8 cellular contexts compared by ENCODE assay signal in genomic region chr5:116576043-116576713, GRCh38. TPM values are rescaled to one million over a fixed set of nuclear protein-coding genes. Genes with fewer than 3 reads are reported as not detected.
DNase-seq lines count a peak whose midpoint lies in the region; ATAC-seq and TF ChIP-seq lines count a peak whose summit lies in the region.

No MANE protein-coding gene starts in this region.

- H2AFZ ChIP-seq in GM23248: peak overlapping the region; percentile 62
- peak overlapping the region; percentile 45 for H2AFZ ChIP-seq in neural cell (ENCODE audit: low read depth, low read length)

- no peaks in the 10 kb centered on the region for H3K9me3 ChIP-seq in GM23248 (ENCODE audit: low read depth)
- no peaks in the 10 kb centered on the region for H3K9me3 ChIP-seq in neural cell (ENCODE audit: low read length)
- no peaks in the 10 kb centered on the region for H3K9me3 ChIP-seq in aorta (ENCODE audit: control insufficient read depth, low read length)

- peak overlapping the region; percentile 83 for H3K4me2 ChIP-seq in GM23248 (ENCODE audit: unreplicated experiment)
- H3K4me2 ChIP-seq in neural cell (ENCODE audit: low read length): peak overlapping the region; percentile 79

- TF ChIP-seq EP300 in neural cell (conservative IDR thresholded peaks at IDR 0.05; ENCODE audit: poor library complexity, severe bottlenecking): no peak

- no peak overlapping the region for H3K27ac ChIP-seq in GM23248
- H3K27ac ChIP-seq in foreskin keratinocyte: no peak overlapping the region
- H3K27ac ChIP-seq in neural cell (ENCODE audit: low read length): no peak overlapping the region
- no peak overlapping the region for H3K27ac ChIP-seq in aorta (ENCODE audit: low read depth in 1 of 2, low read length in 2 of 2)

- intact Hi-C loops in aorta (cut with DNase I): loop anchor here (10.0 kb wide), 2 partner anchors 179 to 369 kb away; no protein-coding TSS in a partner anchor

- H3K9ac ChIP-seq in GM23248: no peak overlapping the region
- peak overlapping the region; percentile 64 for H3K9ac ChIP-seq in neural cell (ENCODE audit: low read length)

- peaks cover 4% of the 10 kb centered on the region; the same call in 1 of the 2 replicates for H3K4me1 ChIP-seq in GM23248 (ENCODE audit: insufficient read depth)
- no peaks in the 10 kb centered on the region for H3K4me1 ChIP-seq in foreskin keratinocyte
- H3K4me1 ChIP-seq in aorta (ENCODE audit: control insufficient read depth in 1 of 2, insufficient read depth in 2 of 2, low read length in 2 of 2): no peaks in the 10 kb centered on the region

- H3K4me3 ChIP-seq in GM23248 (peak overlapping the region; percentile 76), neural cell (ENCODE audit: low read length) (peak overlapping the region; percentile 79), aorta (ENCODE audit: low read length in 2 of 2) (peak overlapping the region; percentile 11 to 53)

- peak; percentile 92 for TF ChIP-seq CTCF in foreskin keratinocyte (conservative IDR thresholded peaks at IDR 0.05)
- peak; percentile 89 for TF ChIP-seq CTCF in neural cell (IDR thresholded peaks at IDR 0.05; ENCODE audit: poor library complexity, severe bottlenecking)

- H3K79me2 ChIP-seq in GM23248 (ENCODE audit: insufficient read depth): no peaks in the 10 kb centered on the region
- peaks cover 19% of the 10 kb centered on the region for H3K79me2 ChIP-seq in neural cell (replicated peaks; ENCODE audit: insufficient read depth, low read length)

- ATAC-seq in foreskin keratinocyte: peak; percentile 65
- ATAC-seq in aorta (ENCODE audit: low FRiP score): peak; percentile 84

- in situ Hi-C loops in GM23248 (cut with MboI): no loop called here

- 7 to 11% methylated on average over 26 to 44 of the region's 44 CpGs for WGBS in GM23248 (ENCODE audit: low coverage in 1 of 2, low lambda C conversion rate in 2 of 2, missing lambda C conversion rate in 2 of 2), 2 experiments
- WGBS in aorta, 2 donors: 19 to 20% methylated on average over 43 to 44 of the region's 44 CpGs

- TF ChIP-seq RAD21 in neural cell (conservative IDR thresholded peaks at IDR 0.05): peak; percentile 90

- H4K20me1 ChIP-seq in GM23248 (ENCODE audit: insufficient read depth) (no peaks in the 10 kb centered on the region), neural cell (ENCODE audit: insufficient read depth) (no peaks in the 10 kb centered on the region)

- no peaks in the 10 kb centered on the region for H3K9me2 ChIP-seq in GM23248 (ENCODE audit: insufficient read depth)
- H3K9me2 ChIP-seq in neural cell (ENCODE audit: insufficient read depth, low read length): no peaks in the 10 kb centered on the region

- H3K36me3 ChIP-seq in GM23248 (ENCODE audit: low read depth) (no peaks in the 10 kb centered on the region), neural cell (ENCODE audit: insufficient read depth, low read length) (no peaks in the 10 kb centered on the region), aorta (ENCODE audit: control insufficient read depth in 1 of 2, insufficient read depth in 2 of 2, low read length in 1 of 2) (no peaks in the 10 kb centered on the region)

- H3K27me3 ChIP-seq in GM23248 (replicated peaks; ENCODE audit: insufficient read depth) (peaks cover 57% of the 10 kb centered on the region), foreskin keratinocyte (peaks cover 42% of the 10 kb centered on the region), neural cell (ENCODE audit: insufficient read depth, low read depth, low read length) (peaks cover 46% of the 10 kb centered on the region), aorta (ENCODE audit: control insufficient read depth in 1 of 2, insufficient read depth in 2 of 2, low read length in 1 of 2) (no peaks in the 10 kb centered on the region)

- no peaks in the 10 kb centered on the region for H3F3A ChIP-seq in GM23248 (ENCODE audit: insufficient read depth)
- H3F3A ChIP-seq in neural cell (ENCODE audit: insufficient read depth, low read length, poor library complexity, severe bottlenecking): peaks cover 5% of the 10 kb centered on the region

- DNase-seq in NCI-H82 (lab: John Stamatoyannopoulos, UW) (peak; percentile 8), NCI-H82 treated with DMSO at 0.1 percent for 48 hours (lab: John Stamatoyannopoulos, UW; ENCODE audit: unreplicated experiment) (no peak), GM23248 (peak; percentile 63), LHCN-M2 (ENCODE audit: low read depth) (peak; percentile 27), foreskin keratinocyte (peak in 1 of 2 donors; percentile 67), aorta (peak; percentile 58 to 86)
- peak; percentile 82 for DNase-seq in activated CD8-positive, alpha-beta memory T cell treated with anti-CD3 and anti-CD28 coated beads, Interleukin-2, amount 50 U/mL, for 48 hours

TF ChIP-seq in neural cell, 6 proteins besides CTCF, POLR2A, EP300 and RAD21:
- TF ChIP-seq POLR2AphosphoS5 (IDR thresholded peaks at IDR 0.05) (no peak), TAF1 (IDR thresholded peaks at IDR 0.05; ENCODE audit: low read depth) (no peak), SMC3 (conservative IDR thresholded peaks at IDR 0.05; ENCODE audit: poor library complexity) (peak; percentile 86), MXI1 (conservative IDR thresholded peaks at IDR 0.05; ENCODE audit: poor library complexity, severe bottlenecking) (no peak), EZH2 (IDR thresholded peaks at IDR 0.05; ENCODE audit: borderline replicate concordance, insufficient read depth, low read length, poor library complexity, severe bottlenecking) (no peak)

RNA-seq across cellular contexts. Expression of gene SEMA6A, which starts 1.6 kb away (rescaled TPM):
- under 0.01 TPM in 1 of 2 replicates, not detected in the other for total RNA-seq in GM23248 (2014; rRNA removed; shearing (Covaris generic))
- polyA plus RNA-seq in GM23248 (2016; fragmentation: Nextera tagmentation; extraction: Ambion mirVana): 0.38 and 0.79 TPM in 2 replicates
- total RNA-seq in LHCN-M2 (2014; rRNA removed): 0.13 TPM in 1 of 2 replicates, not detected in the other
- 0.23 TPM for polyA plus RNA-seq in LHCN-M2 (2012)
- total RNA-seq in foreskin keratinocyte: 0.34 and 0.49 TPM in 2 replicates
- 0.10 and 0.20 TPM in 2 replicates for polyA plus RNA-seq in foreskin keratinocyte
- 6.5 and 6.6 TPM in 2 replicates for polyA plus RNA-seq in neural cell
- polyA minus RNA-seq in neural cell: 22.9 and 35.2 TPM in 2 replicates
- 10 to 100 TPM; 19.8 to 28.5 TPM for total RNA-seq in aorta
- polyA plus RNA-seq in aorta: 1 to 10 TPM in 1 of 2 donors, under 1 TPM in 1; 0.10 to 6.3 TPM

Comparison
In these comparisons a context has a peak if more than half of its experiments do, and no peak if none do; other contexts are left out.
1. RNA of gene SEMA6A, which starts 1.6 kb away (total RNA-seq): 19.8 to 28.5 TPM in aorta; 0.34 to 0.49 TPM in foreskin keratinocyte, under 0.01 TPM in GM23248 and 0.13 TPM in LHCN-M2; every median in the first group is over 10 times any median in the second.
2. Peak in every context shown above with its lines, with median percentiles within 50 percentile points of each other: H3K4me3 ChIP-seq.